19 cellular contexts compared by ENCODE assay signal in the genomic region with DNA sequence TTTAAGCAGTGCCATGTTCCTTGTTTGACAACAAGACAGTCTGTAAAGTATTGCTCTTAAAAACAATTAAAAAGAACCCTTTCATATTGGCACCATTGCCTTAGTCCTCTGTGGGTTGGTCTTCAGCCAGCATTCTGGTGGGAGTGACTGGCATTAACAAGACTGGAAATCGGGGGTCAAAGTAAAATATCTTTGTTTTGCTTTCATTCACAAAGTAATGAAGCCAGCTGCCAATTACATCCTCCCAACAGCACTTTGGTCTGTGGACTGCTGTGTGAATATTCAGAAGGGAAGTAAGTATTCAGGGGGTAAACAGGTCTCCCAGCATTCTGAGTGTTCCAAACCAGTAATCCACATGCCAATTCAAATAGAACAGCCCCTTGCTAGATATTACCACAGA. TPM values are rescaled to one million over a fixed set of nuclear protein-coding genes. Genes with fewer than 3 reads are reported as not detected.
A peak's percentile ranks its signal among the peaks of the same experiment; 100 is the strongest.
DNase-seq lines count a peak whose midpoint lies in the region; ATAC-seq, FAIRE-seq and TF ChIP-seq lines count a peak whose summit lies in the region.
"Had no signal": no experiment of that assay in that cellular context is flagged by ENCODE, and none has a peak within 500 bp of the region (broad histone marks: within the 10 kb centered on the region; RNA-seq: fewer than 3 reads in every experiment).

No MANE protein-coding gene starts in this region.

- BruUV-seq in endothelial cell of umbilical vein (replicated peaks; lab: Mats Ljungman, UMichigan) (no TSS peak), PC-9 (replicated peaks; lab: Mats Ljungman, UMichigan) (no TSS peak)

- intact Hi-C loops in endothelial cell of umbilical vein (cut with micrococcal nuclease) (no loop called here), PC-9 (cut with micrococcal nuclease; ENCODE audit: unreplicated experiment) (no loop called here)

- H3K9me3 ChIP-seq in endothelial cell of umbilical vein (replicated peaks; ENCODE audit: control insufficient read depth, insufficient read depth, low read length) (no peaks in the 10 kb centered on the region), PC-9 (ENCODE audit: insufficient read depth, low read depth) (no peaks in the 10 kb centered on the region)

- ATAC-seq in activated naive CD4-positive, alpha-beta T cell treated with anti-CD3 and anti-CD28 coated beads, Interleukin-2, amount 50 U/mL, for 72 hours = no peak
- ATAC-seq: GM12878, HepG2 had no signal

- no peaks in the 10 kb centered on the region for H3K9me3 Mint-ChIP-seq in activated naive CD4-positive, alpha-beta T cell treated with anti-CD3 and anti-CD28 coated beads, Interleukin-2, amount 50 U/mL, for 72 hours
- H3K9me3 Mint-ChIP-seq: CD4-positive, CD25-positive, alpha-beta regulatory T cell; HFFc6 had no signal

- no peak overlapping the region for H3K4me2 ChIP-seq in endothelial cell of umbilical vein (ENCODE audit: insufficient read depth, low read length)
- no peak overlapping the region for H3K4me2 ChIP-seq in PC-9

- H3K36me3 ChIP-seq in endothelial cell of umbilical vein (ENCODE audit: control insufficient read depth in 2 of 2, extremely low read depth in 1 of 2, insufficient read depth in 2 of 2, low read length in 2 of 2) (peaks cover 0 to 8% of the 10 kb centered on the region in 2 experiments), PC-9 (ENCODE audit: low read depth) (peaks cover 6% of the 10 kb centered on the region; the same call in 1 of the 2 replicates)

- DNase-seq in endothelial cell of umbilical vein (ENCODE audit: low read depth, low spot score) (peak; percentile 64), ureter (ENCODE audit: low spot score) (peak; percentile 10), PC-9 (no peak), hippocampal formation (lab: John Stamatoyannopoulos, UW) (no peak)
- no peak for DNase-seq in activated naive CD4-positive, alpha-beta T cell treated with anti-CD3 and anti-CD28 coated beads, Interleukin-2, amount 50 U/mL, for 72 hours (ENCODE audit: low spot score in 2 of 2)
- DNase-seq: CD4-positive, CD25-positive, alpha-beta regulatory T cell; DMS79; HCEC 1CT; HFFc6 had no signal

- no peaks in the 10 kb centered on the region for H3K4me1 ChIP-seq in endothelial cell of umbilical vein (ENCODE audit: control insufficient read depth, extremely low read depth, insufficient read depth, low read length)
- H3K4me1 ChIP-seq in PC-9 (replicated peaks; ENCODE audit: insufficient read depth) = peaks cover 28% of the 10 kb centered on the region

- no peaks in the 10 kb centered on the region for H4K20me1 ChIP-seq in endothelial cell of umbilical vein (replicated peaks; ENCODE audit: control insufficient read depth, extremely low read depth, insufficient read depth, low read length)
- no peaks in the 10 kb centered on the region for H4K20me1 ChIP-seq in PC-9 (ENCODE audit: insufficient read depth)

- H3F3A ChIP-seq in PC-9 (ENCODE audit: insufficient read depth, low read depth) = peaks cover 12% of the 10 kb centered on the region; the same call in 1 of the 2 replicates

- H3K9me1 ChIP-seq in endothelial cell of umbilical vein (replicated peaks; ENCODE audit: control insufficient read depth, extremely low read depth, insufficient read depth, low read length) = no peaks in the 10 kb centered on the region

- FAIRE-seq in endothelial cell of umbilical vein (lab: Jason Lieb, UNC) = no peak
- FAIRE-seq: A204.1, GM12878, GM18507, HepG2, HTR-8/SVneo had no signal

- no peak overlapping the region for H3K9ac ChIP-seq in endothelial cell of umbilical vein (replicated peaks; ENCODE audit: extremely low read depth, insufficient read depth, low read length)

- dilution Hi-C loops in endothelial cell of umbilical vein (cut with MboI; ENCODE audit: extremely low pct_ligation_motif_present, low sequenced_read_pairs) = no loop called here

- no peaks in the 10 kb centered on the region for H3K36me3 Mint-ChIP-seq in activated naive CD4-positive, alpha-beta T cell treated with anti-CD3 and anti-CD28 coated beads, Interleukin-2, amount 50 U/mL, for 72 hours
- H3K36me3 Mint-ChIP-seq: CD4-positive, CD25-positive, alpha-beta regulatory T cell had no signal

- H2AFZ ChIP-seq in endothelial cell of umbilical vein (ENCODE audit: low read depth, low read length) (no peak overlapping the region), PC-9 (no peak overlapping the region)

- TF ChIP-seq CTCF in C4-2B (conservative IDR thresholded peaks at IDR 0.05) = no peak
- no peak for TF ChIP-seq CTCF in VCaP (conservative IDR thresholded peaks at IDR 0.05)
- TF ChIP-seq CTCF in endothelial cell of umbilical vein (IDR thresholded peaks at IDR 0.05; ENCODE audit: extremely low read depth in 1 of 2, insufficient read depth in 1 of 2, low read depth in 1 of 2, low read length in 2 of 2) = no peak
- no peak for TF ChIP-seq CTCF in PC-9 (conservative IDR thresholded peaks at IDR 0.05)

- H3K27ac ChIP-seq in C4-2B = peak overlapping the region; percentile 28
- H3K27ac ChIP-seq in VCaP = peak overlapping the region; percentile 90
- H3K27ac ChIP-seq in endothelial cell of umbilical vein (ENCODE audit: insufficient read depth, low read depth, low read length) = no peak overlapping the region
- H3K27ac ChIP-seq in PC-9 = no peak overlapping the region

- no peak overlapping the region for H3K27ac Mint-ChIP-seq in activated naive CD4-positive, alpha-beta T cell treated with anti-CD3 and anti-CD28 coated beads, Interleukin-2, amount 50 U/mL, for 72 hours
- H3K27ac Mint-ChIP-seq: B cell; CD4-positive, CD25-positive, alpha-beta regulatory T cell; HFFc6 had no signal

- POLR2A ChIA-PET in endothelial cell of umbilical vein (lab: Charles Lee) (no interaction called here), PC-9 (lab: Charles Lee; ENCODE audit: unreplicated experiment) (no interaction called here)

- CTCF ChIA-PET in endothelial cell of umbilical vein (lab: Charles Lee) = interaction anchor here (6.4 to 6.9 kb wide), 2 partner anchors 8 to 14 kb away, joined by 35 to 53 read pairs; no protein-coding TSS in a partner anchor
- CTCF ChIA-PET in PC-9 (lab: Charles Lee) = no interaction called here

- TF ChIP-seq POLR2A in endothelial cell of umbilical vein (IDR thresholded peaks at IDR 0.05; ENCODE audit: low read depth, low read length) = no peak

- H3K27me3 ChIP-seq in endothelial cell of umbilical vein (ENCODE audit: control insufficient read depth in 2 of 2, insufficient read depth in 2 of 2, low read length in 2 of 2) (no peaks in the 10 kb centered on the region), PC-9 (ENCODE audit: insufficient read depth, low read depth) (no peaks in the 10 kb centered on the region)

- H3K4me3 ChIP-seq in endothelial cell of umbilical vein (replicated peaks in 1 of 3; ENCODE audit: insufficient read depth in 1 of 3, low read depth in 1 of 3, low read length in 3 of 3) = no peak overlapping the region
- H3K4me3 ChIP-seq in PC-9 = no peak overlapping the region
- H3K4me3 ChIP-seq: GM12878 had no signal

- no peaks in the 10 kb centered on the region for H3K9me2 ChIP-seq in PC-9 (ENCODE audit: insufficient read depth)

- H3K79me2 ChIP-seq in endothelial cell of umbilical vein (ENCODE audit: control insufficient read depth, insufficient read depth, low read length) (no peaks in the 10 kb centered on the region), PC-9 (ENCODE audit: low read depth) (no peaks in the 10 kb centered on the region)

TF ChIP-seq in endothelial cell of umbilical vein, 7 proteins besides CTCF, POLR2A, EP300 and RAD21 (continues in another document):
- TF ChIP-seq GATA2 (IDR thresholded peaks at IDR 0.05; ENCODE audit: insufficient read depth, insufficient read length, low read depth, low read length) = no peak
- no peak for TF ChIP-seq FOS (IDR thresholded peaks at IDR 0.05; ENCODE audit: borderline replicate concordance, insufficient read depth, low read length)
- no peak for TF ChIP-seq POLR2AphosphoS5 (IDR thresholded peaks at IDR 0.05; ENCODE audit: insufficient read depth, low read depth, low read length)

RNA-seq across cellular contexts. Expression of a gene that starts 8.2 kb away (rescaled TPM):
- total RNA-seq in endothelial cell of umbilical vein = 6.9 and 9.0 TPM in 2 replicates
- polyA plus RNA-seq in endothelial cell of umbilical vein = 10.0 and 11.6 TPM in 2 replicates
- 6.5 and 8.1 TPM in 2 replicates for polyA plus RNA-seq in endothelial cell of umbilical vein (2011; cell fraction: cytosol; rRNA removed)
- 27.6 and 33.0 TPM in 2 replicates for polyA plus RNA-seq in endothelial cell of umbilical vein (2011; cell fraction: nucleus; rRNA removed)
- polyA plus RNA-seq in endothelial cell of umbilical vein (2012) = 4.2 and 4.6 TPM in 2 replicates
- 14.5 and 20.7 TPM in 2 replicates for polyA minus RNA-seq in endothelial cell of umbilical vein
- polyA minus RNA-seq in endothelial cell of umbilical vein (2011; cell fraction: cytosol; rRNA and poly(A)+ RNA removed) = not detected
- 11.3 and 13.0 TPM in 2 replicates for polyA minus RNA-seq in endothelial cell of umbilical vein (2011; cell fraction: nucleus; rRNA and poly(A)+ RNA removed)
- 46.4 TPM for total RNA-seq in ureter
- 14.1 and 14.7 TPM in 2 replicates for total RNA-seq in PC-9 (2021)
- 10 to 100 TPM; 13.2 to 13.8 TPM for total RNA-seq in activated naive CD4-positive, alpha-beta T cell treated with anti-CD3 and anti-CD28 coated beads, Interleukin-2, amount 50 U/mL, for 72 hours
- total RNA-seq: H4 had no signal

RNA-seq across cellular contexts. Expression of a gene that starts 47.1 kb away (rescaled TPM):
- total RNA-seq in endothelial cell of umbilical vein (15.3 and 18.5 TPM in 2 replicates), ureter (93.5 TPM), PC-9 (2021) (13.5 and 19.4 TPM in 2 replicates)
- 12.6 and 13.1 TPM in 2 replicates for polyA plus RNA-seq in endothelial cell of umbilical vein
- polyA plus RNA-seq in endothelial cell of umbilical vein (2011; cell fraction: cytosol; rRNA removed) = 6.9 and 9.4 TPM in 2 replicates
- 19.9 and 26.2 TPM in 2 replicates for polyA plus RNA-seq in endothelial cell of umbilical vein (2011; cell fraction: nucleus; rRNA removed)
- 8.2 and 12.7 TPM in 2 replicates for polyA plus RNA-seq in endothelial cell of umbilical vein (2012)
- polyA minus RNA-seq in endothelial cell of umbilical vein = 18.9 and 20.7 TPM in 2 replicates
- polyA minus RNA-seq in endothelial cell of umbilical vein (2011; cell fraction: cytosol; rRNA and poly(A)+ RNA removed) = 1.1 TPM
- 4.7 and 8.8 TPM in 2 replicates for polyA minus RNA-seq in endothelial cell of umbilical vein (2011; cell fraction: nucleus; rRNA and poly(A)+ RNA removed)
- 10 to 100 TPM; 10.0 to 18.5 TPM for total RNA-seq in activated naive CD4-positive, alpha-beta T cell treated with anti-CD3 and anti-CD28 coated beads, Interleukin-2, amount 50 U/mL, for 72 hours

RNA-seq across cellular contexts. Expression of a gene that starts 56.7 kb away (rescaled TPM):
- total RNA-seq in endothelial cell of umbilical vein (not detected in 2 replicates), ureter (5.6 TPM), PC-9 (2021) (0.35 and 0.45 TPM in 2 replicates)
- polyA plus RNA-seq in endothelial cell of umbilical vein = not detected in 2 replicates
- not detected in 2 replicates for polyA plus RNA-seq in endothelial cell of umbilical vein (2011; cell fraction: cytosol; rRNA removed)
- 0.13 and 0.14 TPM in 2 replicates for polyA plus RNA-seq in endothelial cell of umbilical vein (2011; cell fraction: nucleus; rRNA removed)
- not detected in 2 replicates for polyA plus RNA-seq in endothelial cell of umbilical vein (2012)
- 0.04 TPM in 1 of 2 replicates, not detected in the other for polyA minus RNA-seq in endothelial cell of umbilical vein
- not detected for polyA minus RNA-seq in endothelial cell of umbilical vein (2011; cell fraction: cytosol; rRNA and poly(A)+ RNA removed)
- not detected in 2 replicates for polyA minus RNA-seq in endothelial cell of umbilical vein (2011; cell fraction: nucleus; rRNA and poly(A)+ RNA removed)
- 1 to 10 TPM in 1 of 2 donors, under 1 TPM in 1; 0.18 to 1.9 TPM for total RNA-seq in activated naive CD4-positive, alpha-beta T cell treated with anti-CD3 and anti-CD28 coated beads, Interleukin-2, amount 50 U/mL, for 72 hours
- total RNA-seq: G401, HepG2 had no signal

Comparison
In these comparisons a context has a peak if more than half of its experiments do, and no peak if none do; other contexts are left out.
1. H3K27ac ChIP-seq: peak in C4-2B (single experiment) and VCaP (single experiment); none in endothelial cell of umbilical vein (single experiment) and PC-9 (single experiment).
2. DNase-seq: peak in endothelial cell of umbilical vein (single experiment) and ureter (single experiment); none in PC-9 (0 of 2), hippocampal formation (0 of 2) and activated naive CD4-positive, alpha-beta T cell treated with anti-CD3 and anti-CD28 coated beads, Interleukin-2, amount 50 U/mL, for 72 hours (0 of 2).